Comparison of ENCODE assay signal across 10 cellular contexts in genomic region chr7:116630357-116630756, GRCh38. TPM values are rescaled to one million over a fixed set of nuclear protein-coding genes. Genes with fewer than 3 reads are reported as not detected.
DNase-seq lines count a peak whose midpoint lies in the region; ATAC-seq and TF ChIP-seq lines count a peak whose summit lies in the region.
"Had no signal": no experiment of that assay in that cellular context is flagged by ENCODE, and none has a peak within 500 bp of the region (broad histone marks: within the 10 kb centered on the region; RNA-seq: fewer than 3 reads in every experiment).

No MANE protein-coding gene starts in this region.

- H3K9me3 ChIP-seq in prostate gland: no peaks in the 10 kb centered on the region

- WGBS in prostate gland: 88% methylated on average over 2 of the region's 2 CpGs

- POLR2A ChIA-PET in activated CD4-positive, alpha-beta memory T cell treated with anti-CD3 and anti-CD28 coated beads, Interleukin-2, amount 10 ng/mL, durations not matched to agents 7 days and 5 days (lab: Charles Lee): no interaction called here

- no peaks in the 10 kb centered on the region for H3K36me3 Mint-ChIP-seq in dendritic cell treated with granulocyte-macrophage colony-stimulating factor and Interleukin-4, amounts not matched to agents 40 ng/mL and 50 ng/mL, for 4 days (ENCODE audit: low read depth)
- no peaks in the 10 kb centered on the region for H3K36me3 Mint-ChIP-seq in activated CD4-positive, alpha-beta memory T cell treated with anti-CD3 and anti-CD28 coated beads, Interleukin-2, amount 10 ng/mL, durations not matched to agents 7 days and 5 days (ENCODE audit: low read depth)

- peaks cover 7% of the 10 kb centered on the region for H3K27me3 Mint-ChIP-seq in dendritic cell treated with granulocyte-macrophage colony-stimulating factor and Interleukin-4, amounts not matched to agents 40 ng/mL and 50 ng/mL, for 4 days
- H3K27me3 Mint-ChIP-seq in activated CD4-positive, alpha-beta memory T cell treated with anti-CD3 and anti-CD28 coated beads, Interleukin-2, amount 10 ng/mL, durations not matched to agents 7 days and 5 days: peaks cover 15% of the 10 kb centered on the region

- H3K36me3 ChIP-seq in prostate gland: no peaks in the 10 kb centered on the region
- H3K36me3 ChIP-seq: cardiac muscle cell had no signal

- CTCF ChIA-PET in activated CD4-positive, alpha-beta memory T cell treated with anti-CD3 and anti-CD28 coated beads, Interleukin-2, amount 10 ng/mL, durations not matched to agents 7 days and 5 days (lab: Charles Lee): no interaction called here

- no peaks in the 10 kb centered on the region for H3K27me3 ChIP-seq in prostate gland (replicated peaks; ENCODE audit: insufficient read depth)
- H3K27me3 ChIP-seq: cardiac muscle cell had no signal

- peaks cover 24% of the 10 kb centered on the region for H3K4me1 Mint-ChIP-seq in dendritic cell treated with granulocyte-macrophage colony-stimulating factor and Interleukin-4, amounts not matched to agents 40 ng/mL and 50 ng/mL, for 4 days (ENCODE audit: low read depth)
- H3K4me1 Mint-ChIP-seq in activated CD4-positive, alpha-beta memory T cell treated with anti-CD3 and anti-CD28 coated beads, Interleukin-2, amount 10 ng/mL, durations not matched to agents 7 days and 5 days: no peaks in the 10 kb centered on the region

- ATAC-seq in GM19463 (IDR thresholded peaks at IDR 0.05; ENCODE audit: unreplicated experiment) (peak; percentile 86), HG03097 (IDR thresholded peaks at IDR 0.05; ENCODE audit: low FRiP score, unreplicated experiment) (peak; percentile 90)

- no peak overlapping the region for H3K4me3 ChIP-seq in prostate gland
- H3K4me3 ChIP-seq: cardiac muscle cell, lung had no signal

- peak; percentile 58 for DNase-seq in GM10266 (ENCODE audit: extremely low spot score)
- no peak for DNase-seq in activated CD4-positive, alpha-beta memory T cell treated with anti-CD3 and anti-CD28 coated beads, Interleukin-2, amount 10 ng/mL, durations not matched to agents 7 days and 5 days
- DNase-seq in NCI-H2107 treated with DMSO at 0.1 percent for 48 hours (lab: John Stamatoyannopoulos, UW; ENCODE audit: unreplicated experiment): no peak
- DNase-seq in prostate gland (ENCODE audit: low spot score): no peak
- DNase-seq in erythroblast (lab: John Stamatoyannopoulos, UW): no peak

- peak overlapping the region; percentile 28 for H3K27ac Mint-ChIP-seq in dendritic cell treated with granulocyte-macrophage colony-stimulating factor and Interleukin-4, amounts not matched to agents 40 ng/mL and 50 ng/mL, for 4 days
- no peak overlapping the region for H3K27ac Mint-ChIP-seq in activated CD4-positive, alpha-beta memory T cell treated with anti-CD3 and anti-CD28 coated beads, Interleukin-2, amount 10 ng/mL, durations not matched to agents 7 days and 5 days

- no peaks in the 10 kb centered on the region for H3K9me3 Mint-ChIP-seq in dendritic cell treated with granulocyte-macrophage colony-stimulating factor and Interleukin-4, amounts not matched to agents 40 ng/mL and 50 ng/mL, for 4 days
- no peaks in the 10 kb centered on the region for H3K9me3 Mint-ChIP-seq in activated CD4-positive, alpha-beta memory T cell treated with anti-CD3 and anti-CD28 coated beads, Interleukin-2, amount 10 ng/mL, durations not matched to agents 7 days and 5 days

- no peaks in the 10 kb centered on the region for H3K4me1 ChIP-seq in prostate gland (replicated peaks)

- TF ChIP-seq POLR2A in prostate gland (IDR thresholded peaks at IDR 0.05) (no peak), erythroblast (IDR thresholded peaks at IDR 0.05; ENCODE audit: low read length) (no peak)

- no peak overlapping the region for H3K4me3 Mint-ChIP-seq in dendritic cell treated with granulocyte-macrophage colony-stimulating factor and Interleukin-4, amounts not matched to agents 40 ng/mL and 50 ng/mL, for 4 days
- H3K4me3 Mint-ChIP-seq in activated CD4-positive, alpha-beta memory T cell treated with anti-CD3 and anti-CD28 coated beads, Interleukin-2, amount 10 ng/mL, durations not matched to agents 7 days and 5 days: no peak overlapping the region

- H3K27ac ChIP-seq in prostate gland: no peak overlapping the region
- H3K27ac ChIP-seq: cardiac muscle cell had no signal

- TF ChIP-seq CTCF in GM10266 (IDR thresholded peaks at IDR 0.05; ENCODE audit: control insufficient read depth, insufficient read depth, low read depth, missing control alignments) (no peak), prostate gland (IDR thresholded peaks at IDR 0.05) (no peak)

- intact Hi-C loops in dendritic cell treated with granulocyte-macrophage colony-stimulating factor and Interleukin-4, amounts not matched to agents 40 ng/mL and 50 ng/mL, for 4 days (cut with micrococcal nuclease): no loop called here
- intact Hi-C loops in prostate gland (cut with DNase I): no loop called here

RNA-seq across cellular contexts. Expression of gene MET, which starts 41.6 kb away (rescaled TPM):
- under 1 TPM; 0.65 to 0.83 TPM for total RNA-seq in activated CD4-positive, alpha-beta memory T cell treated with anti-CD3 and anti-CD28 coated beads, Interleukin-2, amount 10 ng/mL, durations not matched to agents 7 days and 5 days
- total RNA-seq in prostate gland: 10 to 100 TPM; 14.2 to 17.0 TPM

Comparison
In these comparisons a context has a peak if more than half of its experiments do, and no peak if none do; other contexts are left out.
1. RNA of gene MET, which starts 41.6 kb away (total RNA-seq): 14.2 to 17.0 TPM in prostate gland; 0.65 to 0.83 TPM in activated CD4-positive, alpha-beta memory T cell treated with anti-CD3 and anti-CD28 coated beads, Interleukin-2, amount 10 ng/mL, durations not matched to agents 7 days and 5 days; every median in the first group is over 4 times any median in the second.